Comparison of ENCODE assay signal across 7 cellular contexts in genomic region chr1:35451125-35451528, GRCh38.
A peak's percentile ranks its signal among the peaks of the same experiment; 100 is the strongest.
DNase-seq lines count a peak whose midpoint lies in the region; ATAC-seq and TF ChIP-seq lines count a peak whose summit lies in the region.

No MANE protein-coding gene starts in this region.

- peaks cover 2 to 90% (median 29%) of the 10 kb centered on the region in 12 donors for H3K4me1 ChIP-seq in heart left ventricle

- H3K27ac ChIP-seq in heart left ventricle = peak overlapping the region in 4 of 12 donors; percentile 17 to 63 (median 50)

- no peak overlapping the region for H3K4me3 ChIP-seq in GM12865 (ENCODE audit: low read depth, low read length)
- H3K4me3 ChIP-seq in heart left ventricle = no peak overlapping the region

- no peaks in the 10 kb centered on the region for H3K9me3 ChIP-seq in heart left ventricle

- H3K36me3 Mint-ChIP-seq in activated naive CD8-positive, alpha-beta T cell treated with anti-CD3 and anti-CD28 coated beads, Interleukin-2, amount 10 ng/mL, durations not matched to agents 7 days and 5 days = peaks cover 1% of the 10 kb centered on the region

- no peak overlapping the region for H3K27ac Mint-ChIP-seq in activated naive CD8-positive, alpha-beta T cell treated with anti-CD3 and anti-CD28 coated beads, Interleukin-2, amount 10 ng/mL, durations not matched to agents 7 days and 5 days

- TF ChIP-seq CTCF in GM12865 (IDR thresholded peaks at IDR 0.05; ENCODE audit: insufficient read depth, low read depth, low read length, missing control alignments) = peak; percentile 89
- TF ChIP-seq CTCF in heart left ventricle (IDR thresholded peaks at IDR 0.05) = peak; percentile 72 to 94 (median 82)

- POLR2A ChIA-PET in activated naive CD8-positive, alpha-beta T cell treated with anti-CD3 and anti-CD28 coated beads, Interleukin-2, amount 10 ng/mL, durations not matched to agents 7 days and 5 days (lab: Charles Lee) = interaction anchor here (1.0 to 2.3 kb wide), 7 partner anchors 68 to 319 kb away, joined by 3 to 10 read pairs (median 4); partner anchors contain the start of genes CLSPN, KIAA0319L and NCDN

- H3K4me1 Mint-ChIP-seq in activated naive CD8-positive, alpha-beta T cell treated with anti-CD3 and anti-CD28 coated beads, Interleukin-2, amount 10 ng/mL, durations not matched to agents 7 days and 5 days = peaks cover 12% of the 10 kb centered on the region

- TF ChIP-seq POLR2A in heart left ventricle (IDR thresholded peaks at IDR 0.05) = no peak

- ATAC-seq in activated naive CD8-positive, alpha-beta T cell treated with anti-CD3 and anti-CD28 coated beads, Interleukin-2, amount 10 ng/mL, durations not matched to agents 7 days and 5 days (ENCODE audit: low read depth) = peak; percentile 84
- peak; percentile 80 to 91 (median 86) for ATAC-seq in heart left ventricle
- no peak for ATAC-seq in GM18517 (IDR thresholded peaks at IDR 0.05; ENCODE audit: unreplicated experiment)

- H3K36me3 ChIP-seq in heart left ventricle = peaks cover 0 to 86% (median 77%) of the 10 kb centered on the region in 9 donors

- 3 to 8% (median 6%) methylated on average over 3 of the region's 3 CpGs for WGBS in heart left ventricle, 4 donors

- no peaks in the 10 kb centered on the region for H3K9me3 Mint-ChIP-seq in activated naive CD8-positive, alpha-beta T cell treated with anti-CD3 and anti-CD28 coated beads, Interleukin-2, amount 10 ng/mL, durations not matched to agents 7 days and 5 days

- H3K27me3 Mint-ChIP-seq in activated naive CD8-positive, alpha-beta T cell treated with anti-CD3 and anti-CD28 coated beads, Interleukin-2, amount 10 ng/mL, durations not matched to agents 7 days and 5 days = no peaks in the 10 kb centered on the region

- intact Hi-C loops in heart left ventricle (cut with DNase I) = loop anchor here (1.0 to 10.0 kb wide), 14 partner anchors 91 to 324 kb away; partner anchors contain the start of genes C1orf216 (in 1 of the 10), KIAA0319L (in 1 of the 10) and NCDN (in 1 of the 10)

- no peaks in the 10 kb centered on the region for H3K27me3 ChIP-seq in heart left ventricle

- DNase-seq in GM12865 (ENCODE audit: low read depth) = peak; percentile 82
- peak; percentile 68 for DNase-seq in M059J (ENCODE audit: low read depth)
- DNase-seq in T follicular helper cell (ENCODE audit: low read depth) = peak; percentile 64
- peak; percentile 78 for DNase-seq in activated naive CD8-positive, alpha-beta T cell treated with anti-CD3 and anti-CD28 coated beads, Interleukin-2, amount 10 ng/mL, durations not matched to agents 7 days and 5 days
- peak; percentile 78 to 89 (median 83) for DNase-seq in heart left ventricle
- DNase-seq in renal cortical epithelial cell (ENCODE audit: low read depth) = peak; percentile 61

- no peak overlapping the region for H3K4me3 Mint-ChIP-seq in activated naive CD8-positive, alpha-beta T cell treated with anti-CD3 and anti-CD28 coated beads, Interleukin-2, amount 10 ng/mL, durations not matched to agents 7 days and 5 days
